ENCODE assay signal across 37 cellular contexts in genomic region chr20:18240997-18241396, GRCh38.
"Had no signal": no experiment of that assay in that cellular context is flagged by ENCODE, and none has a peak within 500 bp of the region (broad histone marks: within the 10 kb centered on the region; RNA-seq: fewer than 3 reads in every experiment).

No MANE protein-coding gene starts in this region.

- H3K27me3 ChIP-seq: adrenal gland, ascending aorta, body of pancreas, brain microvascular endothelial cell, breast epithelium, cardiac muscle cell had no signal

- H3K36me3 Mint-ChIP-seq: activated naive CD4-positive, alpha-beta T cell treated with anti-CD3 and anti-CD28 coated beads, Interleukin-2, amount 10 ng/mL, durations not matched to agents 7 days and 5 days; activated naive CD8-positive, alpha-beta T cell treated with anti-CD3 and anti-CD28 coated beads for 36 hours; activated naive CD8-positive, alpha-beta T cell treated with anti-CD3 and anti-CD28 coated beads, Interleukin-2, amount 10 ng/mL, durations not matched to agents 7 days and 5 days; brain had no signal

- H3K27ac ChIP-seq: adrenal gland, ascending aorta, body of pancreas, brain microvascular endothelial cell, breast epithelium, cardiac muscle cell had no signal

- H3K9me3 Mint-ChIP-seq: activated naive CD4-positive, alpha-beta T cell treated with anti-CD3 and anti-CD28 coated beads, Interleukin-2, amount 10 ng/mL, durations not matched to agents 7 days and 5 days; activated T-helper 17 cell treated with anti-CD3 and anti-CD28 coated beads, Interleukin-2, amount 50 U/mL, for 72 hours; central memory CD8-positive, alpha-beta T cell had no signal

- H3K27ac Mint-ChIP-seq: activated naive CD4-positive, alpha-beta T cell treated with anti-CD3 and anti-CD28 coated beads for 36 hours; activated naive CD4-positive, alpha-beta T cell treated with anti-CD3 and anti-CD28 coated beads, Interleukin-2, amount 10 ng/mL, durations not matched to agents 7 days and 5 days; activated naive CD4-positive, alpha-beta T cell treated with anti-CD3 and anti-CD28 coated beads, Interleukin-2, amount 50 U/mL, for 24 hours; activated naive CD4-positive, alpha-beta T cell treated with anti-CD3 and anti-CD28 coated beads, Interleukin-2, amount 50 U/mL, for 72 hours; activated naive CD8-positive, alpha-beta T cell; activated naive CD8-positive, alpha-beta T cell treated with anti-CD3 and anti-CD28 coated beads for 36 hours; activated naive CD8-positive, alpha-beta T cell treated with anti-CD3 and anti-CD28 coated beads, Interleukin-2, amount 10 ng/mL, durations not matched to agents 7 days and 5 days; activated T-cell treated with anti-CD3 and anti-CD28 coated beads, Interleukin-2, amount 50 U/mL, for 24 hours; activated T-cell treated with anti-CD3 and anti-CD28 coated beads, Interleukin-2, amount 50 U/mL, for 72 hours; activated T-helper 1 cell treated with anti-CD3 and anti-CD28 coated beads, Interleukin-12 subunit alpha, Interleukin-12 subunit beta, Interleukin-2, Interleukin-4 antibody, amounts not matched to agents 30 ng/mL and 10 ng/mL and 1 ng/mL, durations not matched to agents 14 hours and 24 hours and 36 hours; activated T-helper 17 cell treated with anti-CD3 and anti-CD28 coated beads, Interleukin-2, amount 50 U/mL, for 72 hours; activated T-helper 2 cell treated with anti-CD3 and anti-CD28 coated beads, Interferon-gamma antibody, Interleukin-2, Interleukin-4, amounts not matched to agents 10 μg/mL and 5 μg/mL and 100 μg/mL, durations not matched to agents 14 hours and 24 hours and 36 hours; brain had no signal

- H3K4me3 ChIP-seq: adrenal gland, ascending aorta, body of pancreas, breast epithelium, cardiac muscle cell had no signal

- DNase-seq: activated effector memory CD4-positive, alpha-beta T cell treated with anti-CD3 and anti-CD28 coated beads, Interleukin-2, amount 50 U/mL, for 16 hours; activated effector memory CD4-positive, alpha-beta T cell treated with Interleukin-2 at 50 U/mL for 16 hours; activated gamma-delta T cell; activated gamma-delta T cell treated with Interleukin-2 at 50 U/mL for 16 hours; activated naive CD4-positive, alpha-beta T cell; activated naive CD4-positive, alpha-beta T cell treated with anti-CD3 and anti-CD28 coated beads for 36 hours; activated naive CD4-positive, alpha-beta T cell treated with anti-CD3 and anti-CD28 coated beads, Interleukin-2, amount 10 ng/mL, durations not matched to agents 7 days and 5 days; activated naive CD4-positive, alpha-beta T cell treated with anti-CD3 and anti-CD28 coated beads, Interleukin-2, amount 50 U/mL, for 16 hours; activated naive CD4-positive, alpha-beta T cell treated with Interleukin-2 at 50 U/mL for 16 hours; activated naive CD8-positive, alpha-beta T cell treated with anti-CD3 and anti-CD28 coated beads for 36 hours; activated naive CD8-positive, alpha-beta T cell treated with anti-CD3 and anti-CD28 coated beads, Interleukin-2, amount 10 ng/mL, durations not matched to agents 7 days and 5 days; activated T-cell treated with anti-CD3 and anti-CD28 coated beads, Interleukin-2, amount 50 U/mL, for 1 hour; activated T-cell treated with anti-CD3 and anti-CD28 coated beads, Interleukin-2, amount 50 U/mL, for 24 hours; activated T-cell treated with anti-CD3 and anti-CD28 coated beads, Interleukin-2, amount 50 U/mL, for 4 hours; activated T-cell treated with anti-CD3 and anti-CD28 coated beads, Interleukin-2, amount 50 U/mL, for 48 hours; activated T-cell treated with anti-CD3 and anti-CD28 coated beads, Interleukin-2, amount 50 U/mL, for 72 hours; adrenal gland; amniotic stem cell; amygdala; anterior cingulate cortex; aorta; body of pancreas; brain microvascular endothelial cell; caudate nucleus; central memory CD4-positive, alpha-beta T cell; cerebellar nuclear complex had no signal

- H3K4me1 Mint-ChIP-seq: activated naive CD4-positive, alpha-beta T cell treated with anti-CD3 and anti-CD28 coated beads, Interleukin-2, amount 10 ng/mL, durations not matched to agents 7 days and 5 days; activated naive CD4-positive, alpha-beta T cell treated with anti-CD3 and anti-CD28 coated beads, Interleukin-2, amount 50 U/mL, for 24 hours; activated naive CD8-positive, alpha-beta T cell treated with anti-CD3 and anti-CD28 coated beads for 36 hours; activated T-helper 17 cell treated with anti-CD3 and anti-CD28 coated beads, Interleukin-2, amount 50 U/mL, for 72 hours; brain; central memory CD8-positive, alpha-beta T cell had no signal

- H3K36me3 ChIP-seq: adrenal gland, ascending aorta, brain microvascular endothelial cell, breast epithelium, cardiac muscle cell had no signal

- H3K4me3 Mint-ChIP-seq: activated naive CD4-positive, alpha-beta T cell treated with anti-CD3 and anti-CD28 coated beads for 36 hours; activated naive CD4-positive, alpha-beta T cell treated with anti-CD3 and anti-CD28 coated beads, Interleukin-2, amount 10 ng/mL, durations not matched to agents 7 days and 5 days; activated naive CD4-positive, alpha-beta T cell treated with anti-CD3 and anti-CD28 coated beads, Interleukin-2, amount 50 U/mL, for 24 hours; activated naive CD8-positive, alpha-beta T cell; activated naive CD8-positive, alpha-beta T cell treated with anti-CD3 and anti-CD28 coated beads for 36 hours; activated naive CD8-positive, alpha-beta T cell treated with anti-CD3 and anti-CD28 coated beads, Interleukin-2, amount 10 ng/mL, durations not matched to agents 7 days and 5 days; activated T-cell treated with anti-CD3 and anti-CD28 coated beads, Interleukin-2, amount 50 U/mL, for 24 hours; activated T-cell treated with anti-CD3 and anti-CD28 coated beads, Interleukin-2, amount 50 U/mL, for 4 hours; activated T-cell treated with anti-CD3 and anti-CD28 coated beads, Interleukin-2, amount 50 U/mL, for 72 hours; activated T-helper 1 cell treated with anti-CD3 and anti-CD28 coated beads, Interleukin-12 subunit alpha, Interleukin-12 subunit beta, Interleukin-2, Interleukin-4 antibody, amounts not matched to agents 30 ng/mL and 10 ng/mL and 1 ng/mL, durations not matched to agents 14 hours and 24 hours and 36 hours; activated T-helper 17 cell treated with anti-CD3 and anti-CD28 coated beads, Interleukin-2, amount 50 U/mL, for 72 hours; brain; central memory CD8-positive, alpha-beta T cell had no signal

- H3K9me3 ChIP-seq: adrenal gland, ascending aorta, body of pancreas, breast epithelium had no signal

- H3K4me1 ChIP-seq: adrenal gland, ascending aorta, body of pancreas, breast epithelium had no signal

- ATAC-seq: activated naive CD4-positive, alpha-beta T cell treated with anti-CD3 and anti-CD28 coated beads, Interleukin-2, amount 50 U/mL, for 72 hours; activated T-cell treated with anti-CD3 and anti-CD28 coated beads, Interleukin-2, amount 50 U/mL, for 4 hours; activated T-cell treated with anti-CD3 and anti-CD28 coated beads, Interleukin-2, amount 50 U/mL, for 72 hours; activated T-helper 17 cell treated with anti-CD3 and anti-CD28 coated beads, Interleukin-2, amount 50 U/mL, for 72 hours; body of pancreas had no signal
